In genomic region chr11:252666-253065, GRCh38 we compare ENCODE assay signal across 1 cellular context.
TF ChIP-seq lines count a peak whose summit lies in the region.

No MANE protein-coding gene starts in this region.

TF ChIP-seq in endothelial cell of umbilical vein, 7 proteins besides CTCF, POLR2A, EP300 and RAD21:
- TF ChIP-seq EZH2 (IDR thresholded peaks at IDR 0.05; ENCODE audit: borderline replicate concordance, low read depth, low read length, severe bottlenecking) = no peak
- TF ChIP-seq FOS (IDR thresholded peaks at IDR 0.05; ENCODE audit: borderline replicate concordance, insufficient read depth, low read length) = no peak
- no peak for TF ChIP-seq GATA2 (IDR thresholded peaks at IDR 0.05; ENCODE audit: insufficient read depth, insufficient read length, low read depth, low read length)
- TF ChIP-seq MYC (IDR thresholded peaks at IDR 0.05; ENCODE audit: low read depth, low read length) = no peak
- no peak for TF ChIP-seq MAX (IDR thresholded peaks at IDR 0.05; ENCODE audit: insufficient read depth, insufficient read length)
- no peak for TF ChIP-seq POLR2AphosphoS5 (IDR thresholded peaks at IDR 0.05; ENCODE audit: insufficient read depth, low read depth, low read length)
- no peak for TF ChIP-seq JUN (IDR thresholded peaks at IDR 0.05; ENCODE audit: borderline replicate concordance, insufficient read depth, insufficient read length, low read depth)
